Comparison of ENCODE assay signal across 18 cellular contexts in the genomic region with DNA sequence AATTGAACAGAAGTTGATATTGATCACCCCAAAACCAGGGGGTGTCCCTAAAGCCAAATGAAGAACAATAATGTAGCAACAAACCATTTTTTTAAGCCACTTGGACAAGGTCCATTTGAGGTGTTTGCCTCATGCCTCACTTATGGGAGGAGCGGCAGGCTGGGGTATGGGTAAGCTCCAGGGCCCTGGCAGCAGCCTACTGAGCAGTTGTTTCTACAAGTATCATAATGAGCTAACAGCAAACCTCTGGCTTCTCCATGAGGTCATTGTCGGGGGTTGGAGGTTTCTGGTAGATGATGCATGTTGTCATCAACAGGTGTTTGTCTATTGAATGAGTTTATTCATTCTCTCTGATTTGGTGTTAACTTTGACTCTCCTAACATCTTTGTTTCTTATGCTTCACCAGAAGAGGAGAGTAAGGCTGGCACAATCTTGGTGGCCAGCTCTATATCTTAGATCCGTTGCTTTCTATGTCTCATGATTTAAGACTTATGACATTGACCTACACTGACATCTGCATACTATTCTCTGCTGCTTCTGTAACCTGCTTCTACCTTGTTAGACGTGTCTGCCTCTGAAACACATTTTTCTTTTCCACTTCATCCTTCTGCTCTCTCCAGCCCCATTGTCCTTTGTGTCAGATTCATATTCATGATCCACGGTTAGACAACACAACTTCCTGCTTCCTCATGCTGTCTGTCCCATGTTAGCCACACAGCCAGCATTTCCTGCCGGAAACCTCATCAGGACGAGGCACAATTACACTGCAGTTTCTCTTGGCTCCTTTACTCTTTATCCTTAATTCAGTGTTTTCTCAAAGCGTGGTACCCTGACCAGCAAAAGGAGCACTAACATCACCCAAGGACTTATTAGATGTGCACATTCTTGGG.
DNase-seq lines count a peak whose midpoint lies in the region; ATAC-seq and TF ChIP-seq lines count a peak whose summit lies in the region.
"Had no signal": no experiment of that assay in that cellular context is flagged by ENCODE, and none has a peak within 500 bp of the region (broad histone marks: within the 10 kb centered on the region; RNA-seq: fewer than 3 reads in every experiment).

No MANE protein-coding gene starts in this region.

- H3K27ac Mint-ChIP-seq in activated naive CD4-positive, alpha-beta T cell treated with anti-CD3 and anti-CD28 coated beads, Interleukin-2, amount 10 ng/mL, durations not matched to agents 7 days and 5 days: peak overlapping the region; percentile 25
- H3K27ac Mint-ChIP-seq in activated T-helper 17 cell treated with anti-CD3 and anti-CD28 coated beads, Interleukin-2, amount 50 U/mL, for 72 hours: no peak overlapping the region
- H3K27ac Mint-ChIP-seq in osteocyte (ENCODE audit: unreplicated experiment): no peak overlapping the region
- H3K27ac Mint-ChIP-seq: activated naive CD8-positive, alpha-beta T cell; naive thymus-derived CD8-positive, alpha-beta T cell had no signal

- H3K27ac ChIP-seq in dorsolateral prefrontal cortex: peak overlapping the region in 1 of 59 donors; percentile 16
- H3K27ac ChIP-seq: GM23248, heart right ventricle had no signal

- H3K4me1 Mint-ChIP-seq in activated naive CD4-positive, alpha-beta T cell treated with anti-CD3 and anti-CD28 coated beads, Interleukin-2, amount 10 ng/mL, durations not matched to agents 7 days and 5 days: peaks cover 5% of the 10 kb centered on the region
- H3K4me1 Mint-ChIP-seq in activated T-helper 17 cell treated with anti-CD3 and anti-CD28 coated beads, Interleukin-2, amount 50 U/mL, for 72 hours: peaks cover 5% of the 10 kb centered on the region
- no peaks in the 10 kb centered on the region for H3K4me1 Mint-ChIP-seq in osteocyte (ENCODE audit: unreplicated experiment)

- DNase-seq in activated naive CD4-positive, alpha-beta T cell treated with anti-CD3 and anti-CD28 coated beads, Interleukin-2, amount 10 ng/mL, durations not matched to agents 7 days and 5 days: no peak
- DNase-seq in activated naive CD4-positive, alpha-beta T cell treated with Interleukin-2 at 50 U/mL for 16 hours: no peak
- DNase-seq in Kasumi-1 (lab: John Stamatoyannopoulos, UW) (peak; percentile 57 to 66), osteocyte (ENCODE audit: extremely low spot score, unreplicated experiment) (peak; percentile 42), dorsolateral prefrontal cortex (no peak)
- DNase-seq in stimulated activated CD4-positive, alpha-beta T cell treated with anti-CD3 and anti-CD28 coated beads, Interleukin-2, amount 100 ng/mL, for 24 hours: no peak
- DNase-seq in effector CD8-positive, alpha-beta T cell (lab: John Stamatoyannopoulos, UW): no peak
- DNase-seq: cerebellar nuclear complex; GM23248; heart right ventricle; IMR-90; naive thymus-derived CD8-positive, alpha-beta T cell; NCI-H146; NCI-H524; T-helper 9 cell; trophoblast cell had no signal

- ATAC-seq in activated T-helper 17 cell treated with anti-CD3 and anti-CD28 coated beads, Interleukin-2, amount 50 U/mL, for 72 hours (replicated peaks): peak; percentile 55
- ATAC-seq: naive thymus-derived CD8-positive, alpha-beta T cell had no signal

- no peaks in the 10 kb centered on the region for H3K9me3 Mint-ChIP-seq in activated naive CD4-positive, alpha-beta T cell treated with anti-CD3 and anti-CD28 coated beads, Interleukin-2, amount 10 ng/mL, durations not matched to agents 7 days and 5 days
- no peaks in the 10 kb centered on the region for H3K9me3 Mint-ChIP-seq in activated T-helper 17 cell treated with anti-CD3 and anti-CD28 coated beads, Interleukin-2, amount 50 U/mL, for 72 hours
- no peaks in the 10 kb centered on the region for H3K9me3 Mint-ChIP-seq in osteocyte (ENCODE audit: unreplicated experiment)
- H3K9me3 Mint-ChIP-seq: naive thymus-derived CD8-positive, alpha-beta T cell had no signal

- TF ChIP-seq CTCF in osteocyte (IDR thresholded peaks at IDR 0.05): no peak
- no peak for TF ChIP-seq CTCF in dorsolateral prefrontal cortex (IDR thresholded peaks at IDR 0.05 in 54 of 56, conservative IDR thresholded peaks at IDR 0.05 in 2 of 56; ENCODE audit: low read depth in 1 of 56, partially characterized antibody in 56 of 56)

- CTCF ChIA-PET in activated naive CD4-positive, alpha-beta T cell treated with anti-CD3 and anti-CD28 coated beads, Interleukin-2, amount 10 ng/mL, durations not matched to agents 7 days and 5 days (lab: Charles Lee): no interaction called here

- intact Hi-C loops in dorsolateral prefrontal cortex (cut with DNase I): no loop called here

- no peaks in the 10 kb centered on the region for H3K27me3 ChIP-seq in dorsolateral prefrontal cortex
- H3K27me3 ChIP-seq: heart right ventricle had no signal

- no peak overlapping the region for H3K4me3 Mint-ChIP-seq in activated naive CD4-positive, alpha-beta T cell treated with anti-CD3 and anti-CD28 coated beads, Interleukin-2, amount 10 ng/mL, durations not matched to agents 7 days and 5 days
- H3K4me3 Mint-ChIP-seq in activated T-helper 17 cell treated with anti-CD3 and anti-CD28 coated beads, Interleukin-2, amount 50 U/mL, for 72 hours: no peak overlapping the region
- no peak overlapping the region for H3K4me3 Mint-ChIP-seq in osteocyte (ENCODE audit: unreplicated experiment)
- H3K4me3 Mint-ChIP-seq: activated naive CD8-positive, alpha-beta T cell; naive thymus-derived CD8-positive, alpha-beta T cell had no signal

- no peak overlapping the region for H3K4me3 ChIP-seq in dorsolateral prefrontal cortex
- H3K4me3 ChIP-seq: GM23248, heart right ventricle had no signal

- no peaks in the 10 kb centered on the region for H3K36me3 Mint-ChIP-seq in activated naive CD4-positive, alpha-beta T cell treated with anti-CD3 and anti-CD28 coated beads, Interleukin-2, amount 10 ng/mL, durations not matched to agents 7 days and 5 days
- no peaks in the 10 kb centered on the region for H3K36me3 Mint-ChIP-seq in activated T-helper 17 cell treated with anti-CD3 and anti-CD28 coated beads, Interleukin-2, amount 50 U/mL, for 72 hours (ENCODE audit: low read depth)
- no peaks in the 10 kb centered on the region for H3K36me3 Mint-ChIP-seq in osteocyte (ENCODE audit: unreplicated experiment)
- H3K36me3 Mint-ChIP-seq: activated naive CD8-positive, alpha-beta T cell; naive thymus-derived CD8-positive, alpha-beta T cell had no signal

- peaks cover 10% of the 10 kb centered on the region for H3K27me3 Mint-ChIP-seq in activated naive CD4-positive, alpha-beta T cell treated with anti-CD3 and anti-CD28 coated beads, Interleukin-2, amount 10 ng/mL, durations not matched to agents 7 days and 5 days
- peaks cover 20% of the 10 kb centered on the region for H3K27me3 Mint-ChIP-seq in activated T-helper 17 cell treated with anti-CD3 and anti-CD28 coated beads, Interleukin-2, amount 50 U/mL, for 72 hours
- peaks cover 11% of the 10 kb centered on the region for H3K27me3 Mint-ChIP-seq in osteocyte (ENCODE audit: unreplicated experiment)
- H3K27me3 Mint-ChIP-seq: activated naive CD8-positive, alpha-beta T cell had no signal

Comparison
In these comparisons a context has a peak if more than half of its experiments do, and no peak if none do; other contexts are left out.
1. DNase-seq: peak in Kasumi-1 (2 of 2) and osteocyte (single experiment); none in activated naive CD4-positive, alpha-beta T cell treated with anti-CD3 and anti-CD28 coated beads, Interleukin-2, amount 10 ng/mL, durations not matched to agents 7 days and 5 days (single experiment), activated naive CD4-positive, alpha-beta T cell treated with Interleukin-2 at 50 U/mL for 16 hours (single experiment), dorsolateral prefrontal cortex (0 of 10), stimulated activated CD4-positive, alpha-beta T cell treated with anti-CD3 and anti-CD28 coated beads, Interleukin-2, amount 100 ng/mL, for 24 hours (0 of 2) and effector CD8-positive, alpha-beta T cell (single experiment).